In genomic region chr1:47679301-47679751, GRCh38 we compare ENCODE assay signal across 17 cellular contexts.
DNase-seq lines count a peak whose midpoint lies in the region; ATAC-seq and TF ChIP-seq lines count a peak whose summit lies in the region.
"Had no signal": no experiment of that assay in that cellular context is flagged by ENCODE, and none has a peak within 500 bp of the region (broad histone marks: within the 10 kb centered on the region; RNA-seq: fewer than 3 reads in every experiment).

No MANE protein-coding gene starts in this region.

- DNase-seq in DMS79 treated with DMSO at 0.1 percent for 48 hours (lab: John Stamatoyannopoulos, UW) (peak; percentile 81), NB4 (ENCODE audit: low read depth) (peak; percentile 66), ecto neural progenitor cell (ENCODE audit: low spot score) (peak; percentile 37), osteocyte (ENCODE audit: extremely low spot score, unreplicated experiment) (peak; percentile 78), gastrocnemius medialis (no peak), NCI-H748 (lab: John Stamatoyannopoulos, UW; ENCODE audit: unreplicated experiment) (no peak)
- no peak for DNase-seq in stimulated activated CD4-positive, alpha-beta T cell treated with anti-CD3 and anti-CD28 coated beads, Interleukin-4, amount 100 ng/mL, for 4 hours
- DNase-seq: activated CD4-positive, alpha-beta T cell treated with anti-CD3 and anti-CD28 coated beads, Interleukin-2, amount 50 U/mL, for 4 hours; CD4-positive, CD25-positive, alpha-beta regulatory T cell; immature natural killer cell; NCI-H146; NCI-H526 treated with DMSO at 0.1 percent for 48 hours; posterior cingulate gyrus; T1000; transverse colon had no signal

- no peaks in the 10 kb centered on the region for H3K9me3 ChIP-seq in gastrocnemius medialis
- H3K9me3 ChIP-seq: transverse colon had no signal

- ATAC-seq in gastrocnemius medialis (no peak), GM21381 (IDR thresholded peaks at IDR 0.05; ENCODE audit: unreplicated experiment) (no peak)
- ATAC-seq: activated T-helper 17 cell treated with anti-CD3 and anti-CD28 coated beads, Interleukin-2, amount 50 U/mL, for 72 hours had no signal

- TF ChIP-seq POLR2A in NB4 (IDR thresholded peaks at IDR 0.05; ENCODE audit: extremely low read depth, insufficient read length) (no peak), gastrocnemius medialis (IDR thresholded peaks at IDR 0.05) (no peak)

- H3K9me3 Mint-ChIP-seq in osteocyte (ENCODE audit: unreplicated experiment) = no peaks in the 10 kb centered on the region
- H3K9me3 Mint-ChIP-seq: activated T-helper 17 cell treated with anti-CD3 and anti-CD28 coated beads, Interleukin-2, amount 50 U/mL, for 72 hours had no signal

- no peaks in the 10 kb centered on the region for H3K36me3 ChIP-seq in gastrocnemius medialis
- H3K36me3 ChIP-seq: transverse colon had no signal

- in situ Hi-C loops in gastrocnemius medialis (cut with MboI; ENCODE audit: low sequenced_read_pairs in 4 of 4) = no loop called here

- no peak overlapping the region for H3K27ac Mint-ChIP-seq in osteocyte (ENCODE audit: unreplicated experiment)
- H3K27ac Mint-ChIP-seq: activated T-helper 17 cell treated with anti-CD3 and anti-CD28 coated beads, Interleukin-2, amount 50 U/mL, for 72 hours; immature natural killer cell had no signal

- H3K4me1 Mint-ChIP-seq in osteocyte (ENCODE audit: unreplicated experiment) = peaks cover 8% of the 10 kb centered on the region
- H3K4me1 Mint-ChIP-seq: activated T-helper 17 cell treated with anti-CD3 and anti-CD28 coated beads, Interleukin-2, amount 50 U/mL, for 72 hours; CD4-positive, CD25-positive, alpha-beta regulatory T cell; immature natural killer cell had no signal

- H3K36me3 Mint-ChIP-seq in osteocyte (ENCODE audit: unreplicated experiment) = no peaks in the 10 kb centered on the region
- H3K36me3 Mint-ChIP-seq: CD4-positive, CD25-positive, alpha-beta regulatory T cell; immature natural killer cell had no signal

- TF ChIP-seq CTCF in NB4 (IDR thresholded peaks at IDR 0.05; ENCODE audit: low read depth, low read length) (no peak), osteocyte (IDR thresholded peaks at IDR 0.05) (no peak), gastrocnemius medialis (IDR thresholded peaks at IDR 0.05 in 4 of 5, conservative IDR thresholded peaks at IDR 0.05 in 1 of 5) (no peak)

- H3K4me1 ChIP-seq in gastrocnemius medialis = no peaks in the 10 kb centered on the region
- H3K4me1 ChIP-seq: transverse colon had no signal

- no peak overlapping the region for H3K4me3 ChIP-seq in NB4 (ENCODE audit: low read depth, low read length)
- H3K4me3 ChIP-seq in gastrocnemius medialis = no peak overlapping the region
- H3K4me3 ChIP-seq: transverse colon had no signal

- H3K4me3 Mint-ChIP-seq in osteocyte (ENCODE audit: unreplicated experiment) = no peak overlapping the region
- H3K4me3 Mint-ChIP-seq: activated T-helper 17 cell treated with anti-CD3 and anti-CD28 coated beads, Interleukin-2, amount 50 U/mL, for 72 hours; CD4-positive, CD25-positive, alpha-beta regulatory T cell; immature natural killer cell had no signal

- H3K27me3 Mint-ChIP-seq in osteocyte (ENCODE audit: unreplicated experiment) = no peaks in the 10 kb centered on the region
- H3K27me3 Mint-ChIP-seq: CD4-positive, CD25-positive, alpha-beta regulatory T cell had no signal

- no peaks in the 10 kb centered on the region for H3K27me3 ChIP-seq in gastrocnemius medialis
- H3K27me3 ChIP-seq: transverse colon had no signal

- H3K27ac ChIP-seq in gastrocnemius medialis = no peak overlapping the region
- H3K27ac ChIP-seq: transverse colon had no signal

- intact Hi-C loops in gastrocnemius medialis (cut with DNase I; ENCODE audit: low total_unique reads) = no loop called here

Comparison
In these comparisons a context has a peak if more than half of its experiments do, and no peak if none do; other contexts are left out.
1. DNase-seq: peak in DMS79 treated with DMSO at 0.1 percent for 48 hours (single experiment), NB4 (single experiment), ecto neural progenitor cell (single experiment) and osteocyte (single experiment); none in stimulated activated CD4-positive, alpha-beta T cell treated with anti-CD3 and anti-CD28 coated beads, Interleukin-4, amount 100 ng/mL, for 4 hours (0 of 2), gastrocnemius medialis (0 of 2) and NCI-H748 (single experiment).